In genomic region chr2:232611559-232612218, GRCh38 we compare ENCODE assay signal across 8 cellular contexts. TPM values are rescaled to one million over a fixed set of nuclear protein-coding genes. Genes with fewer than 3 reads are reported as not detected.
DNase-seq lines count a peak whose midpoint lies in the region; ATAC-seq and TF ChIP-seq lines count a peak whose summit lies in the region.

No MANE protein-coding gene starts in this region.

- no peak overlapping the region for H3K9ac ChIP-seq in skeletal muscle satellite cell (ENCODE audit: low read depth, low read length)

- H3K27ac Mint-ChIP-seq in T-cell = no peak overlapping the region

- intact Hi-C loops in left ventricle myocardium inferior (cut with micrococcal nuclease) = loop anchor here (5.0 kb wide), 1 partner anchor 56 kb away; no protein-coding TSS in a partner anchor

- H3K4me1 Mint-ChIP-seq in T-cell = no peaks in the 10 kb centered on the region

- peaks cover 0 to 3% of the 10 kb centered on the region in 2 donors for H3K27me3 Mint-ChIP-seq in T-cell

- H3K9me3 ChIP-seq in BE2C (no peaks in the 10 kb centered on the region), left ventricle myocardium inferior (replicated peaks) (no peaks in the 10 kb centered on the region), skeletal muscle satellite cell (replicated peaks; ENCODE audit: low read length) (no peaks in the 10 kb centered on the region)

- TF ChIP-seq CTCF in BE2C (IDR thresholded peaks at IDR 0.05; ENCODE audit: low read depth, low read length) = peak; percentile 87
- peak; percentile 86 for TF ChIP-seq CTCF in left ventricle myocardium inferior (IDR thresholded peaks at IDR 0.05; ENCODE audit: borderline replicate concordance)

- H3K9me3 Mint-ChIP-seq in T-cell = no peaks in the 10 kb centered on the region

- DNase-seq in BE2C (peak; percentile 71), H7 (peak; percentile 87), T-cell (peak in 33 of 34 experiments; percentile 13 to 68 (median 53)), left ventricle myocardium inferior (peak; percentile 69)
- peak; percentile 30 for DNase-seq in activated naive CD8-positive, alpha-beta T cell treated with anti-CD3 and anti-CD28 coated beads, Interleukin-2, amount 50 U/mL, for 16 hours (ENCODE audit: low read depth, low spot score)

- H3K27me3 ChIP-seq in BE2C (no peaks in the 10 kb centered on the region), H7 (ENCODE audit: control insufficient read depth, insufficient read depth, low read length) (no peaks in the 10 kb centered on the region), left ventricle myocardium inferior (ENCODE audit: low read depth) (no peaks in the 10 kb centered on the region), skeletal muscle satellite cell (ENCODE audit: control insufficient read depth, insufficient read depth, low read length) (no peaks in the 10 kb centered on the region)

- ATAC-seq in T-cell (replicated peaks in 1 of 4) (peak; percentile 50 to 65 (median 60)), GM21381 (IDR thresholded peaks at IDR 0.05; ENCODE audit: unreplicated experiment) (no peak), HG03442 (IDR thresholded peaks at IDR 0.05; ENCODE audit: unreplicated experiment) (no peak)

- CTCF ChIA-PET in T-cell (lab: Charles Lee) = no interaction called here

- H3K36me3 ChIP-seq in BE2C = no peaks in the 10 kb centered on the region
- no peaks in the 10 kb centered on the region for H3K36me3 ChIP-seq in H7 (replicated peaks; ENCODE audit: control insufficient read depth, insufficient read depth, low read length)
- no peaks in the 10 kb centered on the region for H3K36me3 ChIP-seq in left ventricle myocardium inferior
- H3K36me3 ChIP-seq in skeletal muscle satellite cell (ENCODE audit: insufficient read depth, low read length) = no peaks in the 10 kb centered on the region

- H3K4me1 ChIP-seq in BE2C = no peaks in the 10 kb centered on the region
- no peaks in the 10 kb centered on the region for H3K4me1 ChIP-seq in left ventricle myocardium inferior
- H3K4me1 ChIP-seq in skeletal muscle satellite cell (ENCODE audit: control insufficient read depth, insufficient read depth, low read length) = peaks cover 10% of the 10 kb centered on the region

- H3K4me2 ChIP-seq in skeletal muscle satellite cell (ENCODE audit: low read length) = peak overlapping the region; percentile 13

- H3K4me3 Mint-ChIP-seq in T-cell = no peak overlapping the region

- H3K4me3 ChIP-seq in BE2C (ENCODE audit: low read depth, low read length) = no peak overlapping the region
- no peak overlapping the region for H3K4me3 ChIP-seq in H7 (ENCODE audit: insufficient read depth, low read depth, low read length)
- H3K4me3 ChIP-seq in left ventricle myocardium inferior = no peak overlapping the region
- no peak overlapping the region for H3K4me3 ChIP-seq in skeletal muscle satellite cell (ENCODE audit: low read length)

- H3K27ac ChIP-seq in left ventricle myocardium inferior (replicated peaks) = no peak overlapping the region

- POLR2A ChIA-PET in T-cell (lab: Charles Lee) = no interaction called here

- no peaks in the 10 kb centered on the region for H3K36me3 Mint-ChIP-seq in T-cell

RNA-seq across cellular contexts. Expression of gene EFHD1, which starts 21.7 kb away (rescaled TPM):
- polyA plus RNA-seq in BE2C (2012; ENCODE audit: insufficient read depth, insufficient read length, low read depth) = not detected
- total RNA-seq in H7 (2014; rRNA removed; shearing (Covaris generic)) = 3.8 and 4.3 TPM in 2 replicates
- 1 to 10 TPM in 4 of 5 donors, under 1 TPM in 1; 0.93 to 3.0 (median 2.3) TPM for total RNA-seq in T-cell
- 29.7 TPM for total RNA-seq in left ventricle myocardium inferior
- total RNA-seq in skeletal muscle satellite cell (2012; rRNA removed) = 2.0 TPM in 1 of 2 replicates, not detected in the other

Comparison
In these comparisons a context has a peak if more than half of its experiments do, and no peak if none do; other contexts are left out.
1. DNase-seq: peak in every context shown above with its lines; median percentile 87 in H7; 71 in BE2C; 69 in left ventricle myocardium inferior; 53 in T-cell; 30 in activated naive CD8-positive, alpha-beta T cell treated with anti-CD3 and anti-CD28 coated beads, Interleukin-2, amount 50 U/mL, for 16 hours.
2. ATAC-seq: peak in T-cell (4 of 4); none in GM21381 (single experiment) and HG03442 (single experiment).